In the genomic region with DNA sequence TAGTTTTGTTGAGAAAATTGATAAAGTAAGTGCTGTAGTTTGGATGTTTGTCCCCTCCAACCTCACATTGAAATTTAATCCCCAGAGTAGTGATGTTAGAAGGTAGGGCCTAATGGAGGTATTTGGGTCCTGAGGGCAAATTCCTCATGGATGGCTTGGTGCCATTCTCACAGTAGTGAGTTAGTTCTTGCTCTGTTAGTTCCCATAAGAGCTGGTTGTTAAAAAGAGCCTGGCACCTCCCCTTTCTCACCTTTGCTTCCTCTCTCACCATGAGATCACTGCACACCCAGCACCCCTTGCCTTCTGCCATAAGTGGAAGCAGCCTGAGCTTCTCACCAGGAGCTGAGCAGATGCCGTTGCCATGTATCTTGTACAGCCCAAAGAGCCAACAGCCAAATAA, we compare ENCODE assay signal across 18 cellular contexts.
A peak's percentile ranks its signal among the peaks of the same experiment; 100 is the strongest.
DNase-seq lines count a peak whose midpoint lies in the region; ATAC-seq and TF ChIP-seq lines count a peak whose summit lies in the region.
"Had no signal": no experiment of that assay in that cellular context is flagged by ENCODE, and none has a peak within 500 bp of the region (broad histone marks: within the 10 kb centered on the region; RNA-seq: fewer than 3 reads in every experiment).

No MANE protein-coding gene starts in this region.

- intact Hi-C loops in PC-3 (cut with micrococcal nuclease): no loop called here
- intact Hi-C loops in left lung (cut with DNase I): no loop called here

- no peaks in the 10 kb centered on the region for H3F3A ChIP-seq in PC-3 (ENCODE audit: low read length, unreplicated experiment)

- H3K36me3 ChIP-seq in PC-3 (ENCODE audit: low read depth, low read length) (no peaks in the 10 kb centered on the region), left lung (no peaks in the 10 kb centered on the region)

- no peaks in the 10 kb centered on the region for H3K9me2 ChIP-seq in PC-3 (replicated peaks; ENCODE audit: low read length)

- H2AFZ ChIP-seq in PC-3 (ENCODE audit: low read length): no peak overlapping the region
- H2AFZ ChIP-seq: GM23248 had no signal

- ATAC-seq in PC-3 (no peak), left lung (no peak), GM19463 (IDR thresholded peaks at IDR 0.05; ENCODE audit: unreplicated experiment) (no peak)

- H3K79me2 ChIP-seq in PC-3 (ENCODE audit: low read length): no peaks in the 10 kb centered on the region

- TF ChIP-seq CTCF in PC-3 (conservative IDR thresholded peaks at IDR 0.05; ENCODE audit: low read depth, low read length): no peak
- TF ChIP-seq CTCF in epithelial cell of esophagus (IDR thresholded peaks at IDR 0.05; ENCODE audit: insufficient read depth, low read depth, low read length, missing control alignments): no peak
- no peak for TF ChIP-seq CTCF in left lung (IDR thresholded peaks at IDR 0.05)

- H3K9me3 ChIP-seq in PC-3 (ENCODE audit: low read length): no peaks in the 10 kb centered on the region
- H3K9me3 ChIP-seq in left lung: no peaks in the 10 kb centered on the region

- peak; percentile 6 for DNase-seq in EL
- peak; percentile 48 for DNase-seq in PC-3
- DNase-seq in epithelial cell of esophagus (ENCODE audit: low read depth): peak; percentile 85
- DNase-seq in left kidney (ENCODE audit: low read depth, low spot score): peak; percentile 81
- no peak for DNase-seq in A172 (ENCODE audit: low spot score)
- no peak for DNase-seq in left lung
- DNase-seq in HuH-7.5 (ENCODE audit: low spot score): no peak
- DNase-seq: 8988T, COR-L47, GM23248, HFFc6, NCI-H1092, NCI-H1694, NCI-H2107, NCI-H446, NCI-H774 had no signal

- H3K27me3 ChIP-seq in PC-3 (ENCODE audit: low read length) (no peaks in the 10 kb centered on the region), left lung (no peaks in the 10 kb centered on the region)

- no peak overlapping the region for H3K9ac ChIP-seq in PC-3 (ENCODE audit: low read length)
- H3K9ac ChIP-seq: GM23248 had no signal

- H3K4me1 ChIP-seq in PC-3 (ENCODE audit: insufficient read depth, low read length): no peaks in the 10 kb centered on the region
- H3K4me1 ChIP-seq in left lung: no peaks in the 10 kb centered on the region

- no peak overlapping the region for H3K4me2 ChIP-seq in PC-3 (ENCODE audit: low read length)

- CTCF ChIA-PET in PC-3 (lab: Charles Lee): no interaction called here

- POLR2A ChIA-PET in PC-3 (lab: Charles Lee; ENCODE audit: unreplicated experiment): no interaction called here

- no peak overlapping the region for H3K27ac ChIP-seq in PC-3 (ENCODE audit: low read length)
- no peak overlapping the region for H3K27ac ChIP-seq in left lung
- H3K27ac ChIP-seq: C4-2B, GM23248 had no signal

- no peaks in the 10 kb centered on the region for H4K20me1 ChIP-seq in PC-3 (ENCODE audit: low read length)

- no TSS peak for BruUV-seq in PC-3 (replicated peaks; lab: Mats Ljungman, UMichigan)

- H3K4me3 ChIP-seq in PC-3 (ENCODE audit: low read length) (no peak overlapping the region), epithelial cell of esophagus (ENCODE audit: low read length) (no peak overlapping the region), left lung (no peak overlapping the region)
- H3K4me3 ChIP-seq: GM23248 had no signal

Comparison
In these comparisons a context has a peak if more than half of its experiments do, and no peak if none do; other contexts are left out.
1. DNase-seq: peak in EL (single experiment), PC-3 (single experiment), epithelial cell of esophagus (single experiment) and left kidney (single experiment); none in A172 (single experiment), left lung (0 of 2) and HuH-7.5 (single experiment).